In genomic region chr19:1273263-1274041, GRCh38 we compare ENCODE assay signal across 12 cellular contexts. TPM values are rescaled to one million over a fixed set of nuclear protein-coding genes. Genes with fewer than 3 reads are reported as not detected.
DNase-seq lines count a peak whose midpoint lies in the region; ATAC-seq, FAIRE-seq and TF ChIP-seq lines count a peak whose summit lies in the region.
"Had no signal": no experiment of that assay in that cellular context is flagged by ENCODE, and none has a peak within 500 bp of the region (broad histone marks: within the 10 kb centered on the region; RNA-seq: fewer than 3 reads in every experiment).

No MANE protein-coding gene starts in this region.

- peaks cover 46% of the 10 kb centered on the region for H3K36me3 Mint-ChIP-seq in activated CD8-positive, alpha-beta memory T cell treated with anti-CD3 and anti-CD28 coated beads, Interleukin-2, amount 10 ng/mL, durations not matched to agents 7 days and 5 days
- H3K36me3 Mint-ChIP-seq in activated T-helper 2 cell treated with anti-CD3 and anti-CD28 coated beads, Interferon-gamma antibody, Interleukin-2, Interleukin-4, amounts not matched to agents 10 μg/mL and 5 μg/mL and 100 μg/mL, durations not matched to agents 14 hours and 24 hours and 36 hours (ENCODE audit: low read depth): peaks cover 60% of the 10 kb centered on the region

- peaks cover 51% of the 10 kb centered on the region for H3K4me1 ChIP-seq in keratinocyte (ENCODE audit: control insufficient read depth, extremely low read depth, insufficient read depth, low read length)

- no peaks in the 10 kb centered on the region for H3K9me3 Mint-ChIP-seq in activated CD8-positive, alpha-beta memory T cell treated with anti-CD3 and anti-CD28 coated beads, Interleukin-2, amount 10 ng/mL, durations not matched to agents 7 days and 5 days (ENCODE audit: low read depth)
- H3K9me3 Mint-ChIP-seq in activated T-helper 2 cell treated with anti-CD3 and anti-CD28 coated beads, Interferon-gamma antibody, Interleukin-2, Interleukin-4, amounts not matched to agents 10 μg/mL and 5 μg/mL and 100 μg/mL, durations not matched to agents 14 hours and 24 hours and 36 hours: no peaks in the 10 kb centered on the region

- H3K27me3 Mint-ChIP-seq in activated CD8-positive, alpha-beta memory T cell treated with anti-CD3 and anti-CD28 coated beads, Interleukin-2, amount 10 ng/mL, durations not matched to agents 7 days and 5 days: no peaks in the 10 kb centered on the region
- H3K27me3 Mint-ChIP-seq in activated T-helper 2 cell treated with anti-CD3 and anti-CD28 coated beads, Interferon-gamma antibody, Interleukin-2, Interleukin-4, amounts not matched to agents 10 μg/mL and 5 μg/mL and 100 μg/mL, durations not matched to agents 14 hours and 24 hours and 36 hours (ENCODE audit: low read depth): no peaks in the 10 kb centered on the region

- intact Hi-C loops in activated T-helper 2 cell treated with anti-CD3 and anti-CD28 coated beads, Interferon-gamma antibody, Interleukin-2, Interleukin-4, amounts not matched to agents 10 μg/mL and 5 μg/mL and 100 μg/mL, durations not matched to agents 14 hours and 24 hours and 36 hours (cut with micrococcal nuclease): loop anchor here (10.0 kb wide), 2 partner anchors 131 to 241 kb away; partner anchors contain the start of genes ADAMTSL5, DAZAP1 and GAMT

- H3K4me3 Mint-ChIP-seq in activated CD8-positive, alpha-beta memory T cell treated with anti-CD3 and anti-CD28 coated beads, Interleukin-2, amount 10 ng/mL, durations not matched to agents 7 days and 5 days: peak overlapping the region; percentile 28
- H3K4me3 Mint-ChIP-seq in activated T-helper 2 cell treated with anti-CD3 and anti-CD28 coated beads, Interferon-gamma antibody, Interleukin-2, Interleukin-4, amounts not matched to agents 10 μg/mL and 5 μg/mL and 100 μg/mL, durations not matched to agents 14 hours and 24 hours and 36 hours (ENCODE audit: low read depth): peak overlapping the region; percentile 54

- peak overlapping the region; percentile 75 for H3K27ac Mint-ChIP-seq in activated CD8-positive, alpha-beta memory T cell treated with anti-CD3 and anti-CD28 coated beads, Interleukin-2, amount 10 ng/mL, durations not matched to agents 7 days and 5 days
- peak overlapping the region; percentile 67 for H3K27ac Mint-ChIP-seq in activated T-helper 2 cell treated with anti-CD3 and anti-CD28 coated beads, Interferon-gamma antibody, Interleukin-2, Interleukin-4, amounts not matched to agents 10 μg/mL and 5 μg/mL and 100 μg/mL, durations not matched to agents 14 hours and 24 hours and 36 hours

- no peak for FAIRE-seq in keratinocyte (lab: Jason Lieb, UNC)

- peaks cover 61% of the 10 kb centered on the region for H3K4me1 Mint-ChIP-seq in activated CD8-positive, alpha-beta memory T cell treated with anti-CD3 and anti-CD28 coated beads, Interleukin-2, amount 10 ng/mL, durations not matched to agents 7 days and 5 days
- H3K4me1 Mint-ChIP-seq in activated T-helper 2 cell treated with anti-CD3 and anti-CD28 coated beads, Interferon-gamma antibody, Interleukin-2, Interleukin-4, amounts not matched to agents 10 μg/mL and 5 μg/mL and 100 μg/mL, durations not matched to agents 14 hours and 24 hours and 36 hours (ENCODE audit: low read depth): peaks cover 39% of the 10 kb centered on the region

- no peaks in the 10 kb centered on the region for H3K9me1 ChIP-seq in keratinocyte (ENCODE audit: control insufficient read depth, extremely low read depth, insufficient read depth, low read length)

- no peaks in the 10 kb centered on the region for H4K20me1 ChIP-seq in keratinocyte (ENCODE audit: control insufficient read depth, extremely low read depth, insufficient read depth, low read length)

- H3K4me2 ChIP-seq in keratinocyte (ENCODE audit: control insufficient read depth, extremely low read depth, insufficient read depth, low read depth, low read length): peak overlapping the region; percentile 87

- dilution Hi-C loops in keratinocyte (cut with MboI; ENCODE audit: extremely low pct_ligation_motif_present, low sequenced_read_pairs): no loop called here

- H3K27ac ChIP-seq in keratinocyte (ENCODE audit: control insufficient read depth, insufficient read depth, low read length) (no peak overlapping the region), temporal lobe (ENCODE audit: low read depth, low read length) (peak overlapping the region; percentile 45)

- CTCF ChIA-PET in activated CD8-positive, alpha-beta memory T cell treated with anti-CD3 and anti-CD28 coated beads, Interleukin-2, amount 10 ng/mL, durations not matched to agents 7 days and 5 days (lab: Charles Lee): interaction anchor here (0.6 to 4.3 kb wide), 4 partner anchors 14 to 30 kb away, joined by 3 to 32 read pairs (median 4); no protein-coding TSS in a partner anchor

- H3K4me3 ChIP-seq in keratinocyte (ENCODE audit: control insufficient read depth in 2 of 3, extremely low read depth in 1 of 3, insufficient read depth in 2 of 3, low read depth in 1 of 3, low read length in 3 of 3): no peak overlapping the region

- peaks cover 29 to 42% of the 10 kb centered on the region in 2 experiments for H3K36me3 ChIP-seq in keratinocyte (ENCODE audit: control insufficient read depth in 2 of 2, extremely low read depth in 1 of 2, insufficient read depth in 2 of 2, low read length in 2 of 2)

- no peak overlapping the region for H2AFZ ChIP-seq in keratinocyte (ENCODE audit: control insufficient read depth, low read length)

- H3K9me3 ChIP-seq in keratinocyte (ENCODE audit: control insufficient read depth, low read depth, low read length): no peaks in the 10 kb centered on the region

- peak overlapping the region; percentile 90 for H3K9ac ChIP-seq in keratinocyte (ENCODE audit: control insufficient read depth, extremely low read depth, insufficient read depth, low read length)

- DNase-seq in activated CD8-positive, alpha-beta memory T cell treated with anti-CD3 and anti-CD28 coated beads, Interleukin-2, amount 10 ng/mL, durations not matched to agents 7 days and 5 days: no peak
- DNase-seq in activated CD8-positive, alpha-beta memory T cell treated with anti-CD3 and anti-CD28 coated beads for 24 hours: no peak
- DNase-seq in activated T-helper 2 cell treated with anti-CD3 and anti-CD28 coated beads, Interferon-gamma antibody, Interleukin-2, Interleukin-4, amounts not matched to agents 10 μg/mL and 5 μg/mL and 100 μg/mL, durations not matched to agents 14 hours and 24 hours and 36 hours (ENCODE audit: low spot score): no peak
- DNase-seq in keratinocyte (ENCODE audit: low read depth, low spot score) (no peak), globus pallidus (ENCODE audit: low spot score) (no peak), NOMO-1 (lab: John Stamatoyannopoulos, UW; ENCODE audit: unreplicated experiment in 2 of 2) (no peak)
- DNase-seq: NCI-H526 had no signal

- ATAC-seq in activated CD8-positive, alpha-beta memory T cell treated with anti-CD3 and anti-CD28 coated beads, Interleukin-2, amount 10 ng/mL, durations not matched to agents 7 days and 5 days: no peak
- no peak for ATAC-seq in HG02884 (IDR thresholded peaks at IDR 0.05; ENCODE audit: unreplicated experiment)

- H3K27me3 ChIP-seq in keratinocyte (ENCODE audit: control insufficient read depth, extremely low read depth, insufficient read depth, low read length): no peaks in the 10 kb centered on the region

- no peak for TF ChIP-seq CTCF in keratinocyte (optimal IDR thresholded peaks at IDR 0.05 in 1 of 3, IDR thresholded peaks at IDR 0.05 in 1 of 3, conservative IDR thresholded peaks at IDR 0.05 in 1 of 3; ENCODE audit: extremely low read depth in 1 of 3, insufficient read depth in 2 of 3, low read length in 3 of 3)

- H3K79me2 ChIP-seq in keratinocyte (ENCODE audit: control insufficient read depth, insufficient read depth, low read length): peaks cover 55% of the 10 kb centered on the region

RNA-seq across cellular contexts. Expression of gene FAM174C, which starts 1.9 kb away (rescaled TPM):
- 10 to 100 TPM; 54.7 to 60.3 TPM for total RNA-seq in activated CD8-positive, alpha-beta memory T cell treated with anti-CD3 and anti-CD28 coated beads, Interleukin-2, amount 10 ng/mL, durations not matched to agents 7 days and 5 days
- total RNA-seq in activated T-helper 2 cell treated with anti-CD3 and anti-CD28 coated beads, Interferon-gamma antibody, Interleukin-2, Interleukin-4, amounts not matched to agents 10 μg/mL and 5 μg/mL and 100 μg/mL, durations not matched to agents 14 hours and 24 hours and 36 hours: 91.7 and 99.4 TPM in 2 replicates
- 18.5 to 30.1 TPM (median 27.6 TPM) in 3 replicates for polyA plus RNA-seq in keratinocyte
- 16.5 TPM for polyA plus RNA-seq in keratinocyte (2011; ENCODE audit: low read depth)
- polyA plus RNA-seq in keratinocyte (2011; cell fraction: cytosol; rRNA removed): 23.5 and 65.8 TPM in 2 replicates
- 16.3 and 21.3 TPM in 2 replicates for polyA plus RNA-seq in keratinocyte (2011; cell fraction: nucleus; rRNA removed)
- polyA plus RNA-seq in keratinocyte (2012; ENCODE audit: low replicate concordance): 45.3 and 60.9 TPM in 2 replicates
- 7.1 to 15.1 TPM (median 8.0 TPM) in 3 replicates for polyA minus RNA-seq in keratinocyte
- polyA minus RNA-seq in keratinocyte (2011; cell fraction: cytosol; rRNA and poly(A)+ RNA removed): 49.3 TPM
- polyA minus RNA-seq in keratinocyte (2011; cell fraction: nucleus; rRNA and poly(A)+ RNA removed): 3.1 and 5.0 TPM in 2 replicates
- total RNA-seq in temporal lobe: 8.9 TPM

RNA-seq across cellular contexts. Expression of gene CIRBP, which starts 4.3 kb away (rescaled TPM):
- total RNA-seq in activated CD8-positive, alpha-beta memory T cell treated with anti-CD3 and anti-CD28 coated beads, Interleukin-2, amount 10 ng/mL, durations not matched to agents 7 days and 5 days: 100 to 1,000 TPM; 189 to 210 TPM
- 214 and 226 TPM in 2 replicates for total RNA-seq in activated T-helper 2 cell treated with anti-CD3 and anti-CD28 coated beads, Interferon-gamma antibody, Interleukin-2, Interleukin-4, amounts not matched to agents 10 μg/mL and 5 μg/mL and 100 μg/mL, durations not matched to agents 14 hours and 24 hours and 36 hours
- polyA plus RNA-seq in keratinocyte: 97.5 to 164 TPM (median 113 TPM) in 3 replicates
- 140 TPM for polyA plus RNA-seq in keratinocyte (2011; ENCODE audit: low read depth)
- polyA plus RNA-seq in keratinocyte (2011; cell fraction: cytosol; rRNA removed): 57.4 and 107 TPM in 2 replicates
- polyA plus RNA-seq in keratinocyte (2011; cell fraction: nucleus; rRNA removed): 226 and 247 TPM in 2 replicates
- polyA plus RNA-seq in keratinocyte (2012; ENCODE audit: low replicate concordance): 130 and 149 TPM in 2 replicates
- polyA minus RNA-seq in keratinocyte: 15.5 to 48.4 TPM (median 20.1 TPM) in 3 replicates
- 122 TPM for polyA minus RNA-seq in keratinocyte (2011; cell fraction: cytosol; rRNA and poly(A)+ RNA removed)
- polyA minus RNA-seq in keratinocyte (2011; cell fraction: nucleus; rRNA and poly(A)+ RNA removed): 28.2 and 42.2 TPM in 2 replicates
- total RNA-seq in temporal lobe: 289 TPM

RNA-seq across cellular contexts. Expression of gene EFNA2, which starts 12.2 kb away (rescaled TPM):
- total RNA-seq in activated CD8-positive, alpha-beta memory T cell treated with anti-CD3 and anti-CD28 coated beads, Interleukin-2, amount 10 ng/mL, durations not matched to agents 7 days and 5 days: not detected
- not detected in 2 replicates for total RNA-seq in activated T-helper 2 cell treated with anti-CD3 and anti-CD28 coated beads, Interferon-gamma antibody, Interleukin-2, Interleukin-4, amounts not matched to agents 10 μg/mL and 5 μg/mL and 100 μg/mL, durations not matched to agents 14 hours and 24 hours and 36 hours
- not detected in 3 replicates for polyA plus RNA-seq in keratinocyte
- not detected for polyA plus RNA-seq in keratinocyte (2011; ENCODE audit: low read depth)
- not detected in 2 replicates for polyA plus RNA-seq in keratinocyte (2011; cell fraction: cytosol; rRNA removed)
- polyA plus RNA-seq in keratinocyte (2011; cell fraction: nucleus; rRNA removed): not detected in 2 replicates
- polyA plus RNA-seq in keratinocyte (2012; ENCODE audit: low replicate concordance): not detected in 2 replicates
- polyA minus RNA-seq in keratinocyte: not detected in 3 replicates
- not detected for polyA minus RNA-seq in keratinocyte (2011; cell fraction: cytosol; rRNA and poly(A)+ RNA removed)
- 0.53 TPM in 1 of 2 replicates, not detected in the other for polyA minus RNA-seq in keratinocyte (2011; cell fraction: nucleus; rRNA and poly(A)+ RNA removed)
- 4.9 TPM for total RNA-seq in temporal lobe
- total RNA-seq: aorta, mononuclear cell had no signal
- polyA plus RNA-seq: BJ had no signal

RNA-seq across cellular contexts. Expression of gene MIDN, which starts 25.1 kb away (rescaled TPM):
- 10 to 100 TPM; 73.3 to 88.6 TPM for total RNA-seq in activated CD8-positive, alpha-beta memory T cell treated with anti-CD3 and anti-CD28 coated beads, Interleukin-2, amount 10 ng/mL, durations not matched to agents 7 days and 5 days
- 84.7 and 85.4 TPM in 2 replicates for total RNA-seq in activated T-helper 2 cell treated with anti-CD3 and anti-CD28 coated beads, Interferon-gamma antibody, Interleukin-2, Interleukin-4, amounts not matched to agents 10 μg/mL and 5 μg/mL and 100 μg/mL, durations not matched to agents 14 hours and 24 hours and 36 hours
- 4.7 to 14.1 TPM (median 6.8 TPM) in 3 replicates for polyA plus RNA-seq in keratinocyte
- polyA plus RNA-seq in keratinocyte (2011; ENCODE audit: low read depth): 9.3 TPM
- polyA plus RNA-seq in keratinocyte (2011; cell fraction: cytosol; rRNA removed): 3.8 and 6.9 TPM in 2 replicates
- 23.5 and 31.4 TPM in 2 replicates for polyA plus RNA-seq in keratinocyte (2011; cell fraction: nucleus; rRNA removed)
- polyA plus RNA-seq in keratinocyte (2012; ENCODE audit: low replicate concordance): 23.0 and 30.3 TPM in 2 replicates
- polyA minus RNA-seq in keratinocyte: 5.9 to 26.1 TPM (median 6.6 TPM) in 3 replicates
- 44.9 TPM for polyA minus RNA-seq in keratinocyte (2011; cell fraction: cytosol; rRNA and poly(A)+ RNA removed)
- 31.4 and 35.8 TPM in 2 replicates for polyA minus RNA-seq in keratinocyte (2011; cell fraction: nucleus; rRNA and poly(A)+ RNA removed)
- total RNA-seq in temporal lobe: 22.6 TPM

RNA-seq across cellular contexts. Expression of gene ATP5F1D, which starts 31.9 kb away (rescaled TPM):
- total RNA-seq in activated CD8-positive, alpha-beta memory T cell treated with anti-CD3 and anti-CD28 coated beads, Interleukin-2, amount 10 ng/mL, durations not matched to agents 7 days and 5 days: 100 to 1,000 TPM; 190 to 221 TPM
- 233 and 240 TPM in 2 replicates for total RNA-seq in activated T-helper 2 cell treated with anti-CD3 and anti-CD28 coated beads, Interferon-gamma antibody, Interleukin-2, Interleukin-4, amounts not matched to agents 10 μg/mL and 5 μg/mL and 100 μg/mL, durations not matched to agents 14 hours and 24 hours and 36 hours
- polyA plus RNA-seq in keratinocyte: 51.3 to 95.4 TPM (median 80.0 TPM) in 3 replicates
- polyA plus RNA-seq in keratinocyte (2011; ENCODE audit: low read depth): 74.6 TPM
- 33.2 and 137 TPM in 2 replicates for polyA plus RNA-seq in keratinocyte (2011; cell fraction: cytosol; rRNA removed)
- polyA plus RNA-seq in keratinocyte (2011; cell fraction: nucleus; rRNA removed): 27.1 and 36.2 TPM in 2 replicates
- 91.2 and 205 TPM in 2 replicates for polyA plus RNA-seq in keratinocyte (2012; ENCODE audit: low replicate concordance)
- polyA minus RNA-seq in keratinocyte: 23.4 to 39.5 TPM (median 25.4 TPM) in 3 replicates
- 297 TPM for polyA minus RNA-seq in keratinocyte (2011; cell fraction: cytosol; rRNA and poly(A)+ RNA removed)
- polyA minus RNA-seq in keratinocyte (2011; cell fraction: nucleus; rRNA and poly(A)+ RNA removed): 29.9 and 36.3 TPM in 2 replicates
- 27.5 TPM for total RNA-seq in temporal lobe
